In the genomic region with DNA sequence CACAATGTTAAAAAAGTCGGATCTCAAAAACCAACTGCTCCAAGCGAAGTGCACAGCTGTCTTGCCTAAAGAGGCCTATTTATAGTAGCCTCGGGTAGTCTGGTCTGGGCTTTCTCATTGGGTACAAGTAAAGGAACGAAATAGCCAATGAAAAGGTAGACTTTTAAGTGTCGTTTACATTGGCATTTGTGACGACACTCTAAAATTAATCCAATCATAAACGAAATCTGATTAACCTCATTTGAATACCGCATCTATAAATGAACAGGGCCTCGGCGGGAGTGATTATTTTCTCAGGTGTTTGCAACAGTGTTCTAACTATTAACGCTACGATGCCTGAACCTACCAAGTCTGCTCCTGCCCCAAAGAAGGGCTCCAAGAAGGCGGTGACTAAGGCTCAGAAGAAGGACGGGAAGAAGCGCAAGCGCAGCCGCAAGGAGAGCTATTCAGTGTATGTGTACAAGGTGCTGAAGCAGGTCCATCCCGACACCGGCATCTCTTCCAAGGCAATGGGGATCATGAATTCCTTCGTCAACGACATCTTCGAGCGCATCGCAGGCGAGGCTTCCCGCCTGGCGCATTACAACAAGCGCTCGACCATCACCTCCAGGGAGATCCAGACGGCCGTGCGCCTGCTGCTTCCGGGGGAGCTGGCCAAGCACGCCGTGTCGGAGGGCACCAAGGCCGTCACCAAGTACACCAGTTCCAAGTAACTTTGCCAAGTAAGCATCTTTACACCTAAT, we compare ENCODE assay signal across 8 cellular contexts.
DNase-seq lines count a peak whose midpoint lies in the region; TF ChIP-seq lines count a peak whose summit lies in the region.

No MANE protein-coding gene starts in this region.

- peak overlapping the region; percentile 71 for H3K4me3 ChIP-seq in suprapubic skin

- in situ Hi-C loops in SK-MEL-5 (cut with HindIII; ENCODE audit: low pct_unique_long_range_greater_than_20kb, low sequenced_read_pairs) = no loop called here

- no peaks in the 10 kb centered on the region for H3K9me3 ChIP-seq in suprapubic skin

- TF ChIP-seq CTCF in suprapubic skin (IDR thresholded peaks at IDR 0.05) = no peak

- peak overlapping the region; percentile 99 for H3K27ac Mint-ChIP-seq in activated naive CD4-positive, alpha-beta T cell treated with anti-CD3 and anti-CD28 coated beads, Interleukin-2, amount 50 U/mL, for 24 hours

- no peaks in the 10 kb centered on the region for H3K36me3 ChIP-seq in suprapubic skin

- no peak for TF ChIP-seq EP300 in suprapubic skin (IDR thresholded peaks at IDR 0.05)

- H3K9me3 Mint-ChIP-seq in activated naive CD4-positive, alpha-beta T cell treated with anti-CD3 and anti-CD28 coated beads, Interleukin-2, amount 50 U/mL, for 24 hours = no peaks in the 10 kb centered on the region

- H3K36me3 Mint-ChIP-seq in activated naive CD4-positive, alpha-beta T cell treated with anti-CD3 and anti-CD28 coated beads, Interleukin-2, amount 50 U/mL, for 24 hours = no peaks in the 10 kb centered on the region

- no peaks in the 10 kb centered on the region for H3K27me3 ChIP-seq in suprapubic skin

- DNase-seq in GF-D8 (lab: John Stamatoyannopoulos, UW) (peak; percentile 97), HEK293T (ENCODE audit: extremely low spot score) (peak; percentile 75), MV-4-11 (lab: John Stamatoyannopoulos, UW) (peak; percentile 99), SK-MEL-5 (ENCODE audit: low read depth, low spot score) (peak; percentile 100), globus pallidus (ENCODE audit: low spot score) (peak; percentile 98), non-pigmented ciliary epithelial cell (ENCODE audit: low read depth) (peak; percentile 92), suprapubic skin (ENCODE audit: low spot score in 2 of 2) (peak; percentile 86 to 88)

- TF ChIP-seq POLR2A in suprapubic skin (IDR thresholded peaks at IDR 0.05) = peak; percentile 68 to 93

- WGBS in suprapubic skin = under 1% methylated on average over 37 of the region's 37 CpGs

- CTCF ChIA-PET in HEK293T (lab: Yijun Ruan, JAX) = interaction anchor here (0.5 to 0.6 kb wide), 2 partner anchors 32 to 107 kb away, joined by 3 to 4 read pairs; no protein-coding TSS in a partner anchor

- H3K4me3 Mint-ChIP-seq in activated naive CD4-positive, alpha-beta T cell treated with anti-CD3 and anti-CD28 coated beads, Interleukin-2, amount 50 U/mL, for 24 hours = peak overlapping the region; percentile 95

- peak overlapping the region; percentile 89 for H3K27ac ChIP-seq in suprapubic skin

- POLR2A ChIA-PET in HEK293T (lab: Yijun Ruan, JAX) = interaction anchor here (0.7 to 10.2 kb wide), 43 partner anchors 7 to 1735 kb away, joined by 3 to 822 read pairs (median 15); a partner anchor contains a TSS

- H3K4me1 Mint-ChIP-seq in activated naive CD4-positive, alpha-beta T cell treated with anti-CD3 and anti-CD28 coated beads, Interleukin-2, amount 50 U/mL, for 24 hours = peaks cover 53% of the 10 kb centered on the region

- H3K4me1 ChIP-seq in suprapubic skin = peaks cover 17% of the 10 kb centered on the region

- H3K27me3 Mint-ChIP-seq in activated naive CD4-positive, alpha-beta T cell treated with anti-CD3 and anti-CD28 coated beads, Interleukin-2, amount 50 U/mL, for 24 hours = no peaks in the 10 kb centered on the region

TF ChIP-seq in HEK293T, 16 proteins besides CTCF, POLR2A, EP300 and RAD21:
- TF ChIP-seq FOXA1 (IDR thresholded peaks at IDR 0.05) (no peak), CTBP1 (IDR thresholded peaks at IDR 0.05; ENCODE audit: borderline replicate concordance) (peak; percentile 60; the same call in 1 of the 2 replicates), LEF1 (IDR thresholded peaks at IDR 0.05; ENCODE audit: borderline replicate concordance) (no peak), ELF4 (IDR thresholded peaks at IDR 0.05) (peak; percentile 20; the same call in 1 of the 2 replicates), L3MBTL2 (conservative IDR thresholded peaks at IDR 0.05) (peak; percentile 31; the same call in 1 of the 2 replicates), NFRKB (IDR thresholded peaks at IDR 0.05) (peak; percentile 78)

Comparison
In these comparisons a context has a peak if more than half of its experiments do, and no peak if none do; other contexts are left out.
1. Peak in every context shown above with its lines: DNase-seq, H3K4me3 ChIP-seq and H3K27ac ChIP-seq.